14 cellular contexts compared by ENCODE assay signal in genomic region chr18:46412831-46413371, GRCh38.
DNase-seq lines count a peak whose midpoint lies in the region; ATAC-seq and TF ChIP-seq lines count a peak whose summit lies in the region.
"Had no signal": no experiment of that assay in that cellular context is flagged by ENCODE, and none has a peak within 500 bp of the region (broad histone marks: within the 10 kb centered on the region; RNA-seq: fewer than 3 reads in every experiment).

No MANE protein-coding gene starts in this region.

- WGBS in IMR-90 (ENCODE audit: extremely low coverage in 2 of 2, insufficient read length in 1 of 2), 2 experiments = 0% methylated on average over 1 of the region's 13 CpGs; no CpG with 5 or more reads in 1 of the 2 experiments
- 24 to 48% methylated on average over 13 of the region's 13 CpGs for WGBS in heart right ventricle, 2 donors

- no peak overlapping the region for H3K4ac ChIP-seq in IMR-90 (ENCODE audit: low read depth, low read length)

- POLR2A ChIA-PET in IMR-90 (lab: Charles Lee; ENCODE audit: unreplicated experiment) = no interaction called here

- DNase-seq in IMR-90 = no peak
- peak; percentile 72 for DNase-seq in NCI-H345 (lab: John Stamatoyannopoulos, UW)
- DNase-seq in heart right ventricle = peak in 1 of 2 donors; percentile 36
- DNase-seq in pons (ENCODE audit: low spot score) = peak; percentile 23
- no peak for DNase-seq in T-helper 9 cell
- DNase-seq in activated CD8-positive, alpha-beta memory T cell treated with anti-CD3 and anti-CD28 coated beads, Interleukin-2, amount 50 U/mL, for 48 hours = no peak
- DNase-seq in Kasumi-1 (lab: John Stamatoyannopoulos, UW) = no peak
- no peak for DNase-seq in effector CD4-positive, alpha-beta T cell
- DNase-seq: activated CD8-positive, alpha-beta T cell treated with anti-CD3 and anti-CD28 coated beads, Interleukin-2, amount 10 ng/mL, durations not matched to agents 7 days and 5 days; activated naive CD4-positive, alpha-beta T cell treated with Interleukin-2 at 50 U/mL for 16 hours; central memory CD4-positive, alpha-beta T cell; H7 had no signal

- H2AK9ac ChIP-seq in IMR-90 (replicated peaks; ENCODE audit: low read depth, low read length, poor library complexity) = peak overlapping the region; percentile 6

- no peak overlapping the region for H3K18ac ChIP-seq in IMR-90 (ENCODE audit: low read depth, low read length)

- H3K9me3 ChIP-seq in IMR-90 (ENCODE audit: control insufficient read depth, insufficient read depth, low read length) = no peaks in the 10 kb centered on the region
- H3K9me3 ChIP-seq in heart right ventricle = no peaks in the 10 kb centered on the region
- H3K9me3 ChIP-seq: BLaER1 had no signal

- H3K4me1 ChIP-seq in IMR-90 (ENCODE audit: control insufficient read depth, insufficient read depth, low read length) (no peaks in the 10 kb centered on the region; the same call in 1 of the 2 replicates), heart right ventricle (peaks cover 5 to 82% (median 52%) of the 10 kb centered on the region in 9 donors)

- no peak overlapping the region for H4K8ac ChIP-seq in IMR-90 (ENCODE audit: low read depth in 2 of 2, low read length in 2 of 2)

- no peak overlapping the region for H3K4me3 ChIP-seq in IMR-90 (ENCODE audit: insufficient read depth, low read depth, low read length)
- peak overlapping the region in 1 of 10 donors; percentile 9 for H3K4me3 ChIP-seq in heart right ventricle
- H3K4me3 ChIP-seq: BLaER1 had no signal

- no peaks in the 10 kb centered on the region for H3K36me3 ChIP-seq in IMR-90 (ENCODE audit: control insufficient read depth, insufficient read depth, low read length)
- H3K36me3 ChIP-seq in heart right ventricle = no peaks in the 10 kb centered on the region

- no peak overlapping the region for H2BK20ac ChIP-seq in IMR-90 (ENCODE audit: low read depth, low read length)

- dilution Hi-C loops in IMR-90 (cut with HindIII; ENCODE audit: low sequenced_read_pairs, unreplicated experiment) = no loop called here

- CTCF ChIA-PET in IMR-90 (lab: Yijun Ruan, JAX) = no interaction called here

- H3K79me1 ChIP-seq in IMR-90 (ENCODE audit: low read depth in 1 of 2, low read length in 2 of 2) = no peaks in the 10 kb centered on the region

- H2BK5ac ChIP-seq in IMR-90 (ENCODE audit: low read depth, low read length, poor library complexity, severe bottlenecking) = no peak overlapping the region

- H2AK5ac ChIP-seq in IMR-90 (ENCODE audit: low read depth, low read length) = no peak overlapping the region

- no peak overlapping the region for H2AFZ ChIP-seq in IMR-90 (replicated peaks; ENCODE audit: low read length, poor library complexity)

- no peak overlapping the region for H3K56ac ChIP-seq in IMR-90 (ENCODE audit: extremely low read depth, insufficient read depth, low read length)

- no peak overlapping the region for H2BK120ac ChIP-seq in IMR-90 (ENCODE audit: low read depth, low read length)

- BruUV-seq in IMR-90 (replicated peaks; lab: Mats Ljungman, UMichigan) = no TSS peak

- no peak overlapping the region; the same call in 1 of the 2 replicates for H3K4me2 ChIP-seq in IMR-90 (ENCODE audit: low read depth, low read length)
- H3K4me2 ChIP-seq: BLaER1 had no signal

- TF ChIP-seq POLR2A in IMR-90 (IDR thresholded peaks at IDR 0.05; ENCODE audit: low read depth, low read length) = no peak

- TF ChIP-seq RAD21 in IMR-90 (IDR thresholded peaks at IDR 0.05; ENCODE audit: low read length) = no peak

- no peak overlapping the region for H3K23ac ChIP-seq in IMR-90 (ENCODE audit: low read depth, low read length)

- H3K9me1 ChIP-seq in IMR-90 (ENCODE audit: insufficient read depth, low read length) = 0 out of 2 replicates have a peak, but pooled peaks cover 3% of the 10 kb centered on the region

- in situ Hi-C loops in IMR-90 (cut with MboI; ENCODE audit: low sequenced_read_pairs) = no loop called here

- TF ChIP-seq CTCF in IMR-90 (conservative IDR thresholded peaks at IDR 0.05; ENCODE audit: low read depth, low read length) (no peak), heart right ventricle (IDR thresholded peaks at IDR 0.05) (no peak)

- H3K27ac ChIP-seq in IMR-90 (ENCODE audit: insufficient read depth, low read length) (no peak overlapping the region), heart right ventricle (peak overlapping the region in 9 of 10 donors; percentile 63 to 94 (median 87))
- H3K27ac ChIP-seq: epithelial cell of prostate had no signal

- H4K5ac ChIP-seq in IMR-90 (ENCODE audit: low read depth, low read length) = no peak overlapping the region

- no peak overlapping the region for H3K9ac ChIP-seq in IMR-90 (ENCODE audit: low read depth, low read length)
- H3K9ac ChIP-seq: BLaER1 had no signal

- intact Hi-C loops in IMR-90 (cut with micrococcal nuclease) (no loop called here), heart right ventricle (cut with DNase I) (loop anchor here in 4 of 10 donors (5.0 to 10.0 kb wide), 5 partner anchors 72 to 238 kb away; a partner anchor contains a TSS)

- H3K14ac ChIP-seq in IMR-90 (replicated peaks; ENCODE audit: low read depth, low read length) = no peak overlapping the region

- no peaks in the 10 kb centered on the region for H4K20me1 ChIP-seq in IMR-90 (ENCODE audit: insufficient read depth, low read length)

- H4K91ac ChIP-seq in IMR-90 (ENCODE audit: insufficient read depth, low read depth, low read length) = no peak overlapping the region

- ATAC-seq in IMR-90 (ENCODE audit: low read depth) = no peak
- ATAC-seq in heart right ventricle = peak in 2 of 8 donors; percentile 15 to 24
- ATAC-seq: activated CD8-positive, alpha-beta T cell treated with anti-CD3 and anti-CD28 coated beads, Interleukin-2, amount 10 ng/mL, durations not matched to agents 7 days and 5 days had no signal

- H3K27me3 ChIP-seq in IMR-90 (ENCODE audit: control insufficient read depth, insufficient read depth, low read length) (peaks cover 7% of the 10 kb centered on the region), heart right ventricle (no peaks in the 10 kb centered on the region)
- H3K27me3 ChIP-seq: BLaER1 had no signal

- H2BK15ac ChIP-seq in IMR-90 (ENCODE audit: low read depth, low read length) = no peak overlapping the region

TF ChIP-seq in IMR-90, 13 proteins besides CTCF, POLR2A, EP300 and RAD21:
- TF ChIP-seq MAZ (IDR thresholded peaks at IDR 0.05; ENCODE audit: borderline replicate concordance, low read depth, low read length) (no peak), ELK1 (IDR thresholded peaks at IDR 0.05; ENCODE audit: borderline replicate concordance, low read depth, low read length) (no peak), MAFK (IDR thresholded peaks at IDR 0.05; ENCODE audit: low read depth, low read length) (no peak), RFX5 (IDR thresholded peaks at IDR 0.05; ENCODE audit: low read depth, low read length) (no peak), CHD1 (IDR thresholded peaks at IDR 0.05; ENCODE audit: low read depth, low read length) (no peak), BHLHE40 (IDR thresholded peaks at IDR 0.05; ENCODE audit: low read depth, low read length) (no peak), MXI1 (IDR thresholded peaks at IDR 0.05; ENCODE audit: borderline replicate concordance, low read depth, low read length) (no peak)

Comparison
In these comparisons a context has a peak if more than half of its experiments do, and no peak if none do; other contexts are left out.
1. DNase-seq: peak in NCI-H345 (single experiment) and pons (single experiment); none in IMR-90 (single experiment), T-helper 9 cell (single experiment), activated CD8-positive, alpha-beta memory T cell treated with anti-CD3 and anti-CD28 coated beads, Interleukin-2, amount 50 U/mL, for 48 hours (single experiment), Kasumi-1 (0 of 2) and effector CD4-positive, alpha-beta T cell (single experiment).